22 cellular contexts compared by ENCODE assay signal in the genomic region with DNA sequence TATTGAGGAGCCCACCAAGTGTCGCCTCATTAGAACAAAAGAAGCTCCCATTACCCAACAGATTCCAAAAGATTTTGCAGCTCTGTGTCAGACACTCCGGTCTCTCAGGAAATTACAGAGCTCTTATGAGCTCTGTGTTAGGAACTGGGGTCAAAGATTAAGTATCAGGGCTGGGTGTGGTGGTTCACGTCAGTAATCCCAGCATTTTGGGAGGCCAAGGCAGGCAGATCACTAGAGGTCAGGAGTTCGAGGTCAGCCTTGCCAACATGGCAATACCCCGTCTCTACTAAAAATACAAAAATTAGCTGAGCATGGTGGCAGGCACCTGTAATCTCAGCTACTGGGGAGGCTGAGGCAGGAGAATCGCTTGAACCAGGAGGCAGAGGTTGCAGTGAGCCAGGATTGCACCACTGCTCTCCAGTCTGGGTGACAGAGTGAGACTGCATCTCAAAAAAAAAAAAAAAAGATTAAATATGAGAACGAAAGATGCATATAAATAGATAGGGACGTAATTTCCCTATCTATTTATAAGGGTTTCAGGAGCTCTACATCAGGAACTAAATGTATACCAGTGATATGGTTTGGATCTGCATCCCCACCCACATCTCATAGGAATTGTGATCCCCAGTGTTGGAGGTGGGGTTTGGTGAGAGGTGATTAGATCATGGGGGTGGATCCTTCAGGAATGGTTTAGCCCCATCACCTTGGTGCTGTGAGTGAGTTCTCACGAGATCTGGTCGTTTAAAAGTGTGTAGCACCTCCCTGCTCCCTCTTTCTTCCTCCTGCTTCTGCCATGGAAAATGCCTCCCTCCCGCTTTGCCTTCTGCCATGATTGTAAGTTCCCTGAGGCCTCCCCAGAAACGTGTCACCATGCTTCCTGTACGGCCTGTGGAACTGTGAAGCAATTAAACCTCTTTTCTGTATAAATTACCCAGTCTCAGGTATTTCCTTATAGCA.
DNase-seq lines count a peak whose midpoint lies in the region; TF ChIP-seq lines count a peak whose summit lies in the region.
"Had no signal": no experiment of that assay in that cellular context is flagged by ENCODE, and none has a peak within 500 bp of the region (broad histone marks: within the 10 kb centered on the region; RNA-seq: fewer than 3 reads in every experiment).

No MANE protein-coding gene starts in this region.

- no peak overlapping the region for H3K4me3 Mint-ChIP-seq in activated CD4-positive, alpha-beta T cell treated with anti-CD3 and anti-CD28 coated beads, Interleukin-2, amount 10 ng/mL, durations not matched to agents 7 days and 5 days
- H3K4me3 Mint-ChIP-seq in activated naive CD8-positive, alpha-beta T cell: no peak overlapping the region
- H3K4me3 Mint-ChIP-seq in nephron: no peak overlapping the region
- no peak overlapping the region for H3K4me3 Mint-ChIP-seq in chondrocyte (ENCODE audit: unreplicated experiment)
- H3K4me3 Mint-ChIP-seq: activated B cell treated with CpG ODN at 0.5 μM for 24 hours, memory B cell had no signal

- CTCF ChIA-PET in activated CD4-positive, alpha-beta T cell treated with anti-CD3 and anti-CD28 coated beads, Interleukin-2, amount 10 ng/mL, durations not matched to agents 7 days and 5 days (lab: Charles Lee): interaction anchor here (0.7 to 2.5 kb wide), 3 partner anchors 11 to 16 kb away, joined by 3 to 11 read pairs (median 8); no protein-coding TSS in a partner anchor
- CTCF ChIA-PET in HEK293 (lab: Yijun Ruan, JAX): interaction anchor here (0.6 to 0.9 kb wide), 3 partner anchors 13 to 35 kb away, joined by 3 read pairs; no protein-coding TSS in a partner anchor

- H3K27ac Mint-ChIP-seq in activated CD4-positive, alpha-beta T cell treated with anti-CD3 and anti-CD28 coated beads, Interleukin-2, amount 10 ng/mL, durations not matched to agents 7 days and 5 days: peak overlapping the region; percentile 65
- peak overlapping the region; percentile 89 for H3K27ac Mint-ChIP-seq in activated naive CD8-positive, alpha-beta T cell
- H3K27ac Mint-ChIP-seq in nephron (peak overlapping the region; percentile 58 to 74 (median 70)), chondrocyte (ENCODE audit: unreplicated experiment) (no peak overlapping the region)
- H3K27ac Mint-ChIP-seq: activated B cell treated with CpG ODN at 0.5 μM for 24 hours, memory B cell had no signal

- H3K4me3 ChIP-seq in HEK293 (ENCODE audit: low read depth, low read length): no peak overlapping the region
- H3K4me3 ChIP-seq: breast epithelium, spleen, tibial artery had no signal

- POLR2A ChIA-PET in activated CD4-positive, alpha-beta T cell treated with anti-CD3 and anti-CD28 coated beads, Interleukin-2, amount 10 ng/mL, durations not matched to agents 7 days and 5 days (lab: Charles Lee): interaction anchor here (0.6 kb wide), 1 partner anchor 50 kb away, joined by 7 read pairs; no protein-coding TSS in a partner anchor
- POLR2A ChIA-PET in HEK293 (lab: Yijun Ruan, JAX): interaction anchor here (0.7 kb wide), 1 partner anchor 1339 kb away, joined by 3 read pairs; no protein-coding TSS in a partner anchor

- no peaks in the 10 kb centered on the region for H3K4me1 ChIP-seq in HEK293 (ENCODE audit: control insufficient read depth, insufficient read depth, low read length)
- H3K4me1 ChIP-seq: breast epithelium, tibial artery had no signal

- DNase-seq in activated CD4-positive, alpha-beta T cell treated with anti-CD3 and anti-CD28 coated beads, Interleukin-2, amount 10 ng/mL, durations not matched to agents 7 days and 5 days: no peak
- no peak for DNase-seq in activated CD4-positive, alpha-beta T cell treated with anti-CD3 and anti-CD28 coated beads for 1 hour
- DNase-seq in NCI-H526 treated with DMSO at 0.1 percent for 48 hours (lab: John Stamatoyannopoulos, UW) (no peak), NOMO-1 treated with DMSO at 0.1 percent for 48 hours (lab: John Stamatoyannopoulos, UW; ENCODE audit: unreplicated experiment) (no peak), chondrocyte (ENCODE audit: low spot score) (no peak)
- DNase-seq: ACHN; activated B cell treated with CpG ODN at 0.5 μM for 24 hours; amniotic stem cell; C1 segment of cervical spinal cord; GF-D8; NCI-H1436 treated with DMSO at 0.1 percent for 48 hours; NCI-H510A; NK-92 treated with Interleukin-12 subunit alpha and Interleukin-12 subunit beta, amount 100 ng/mL, for 24 hours; spleen; stimulated activated CD4-positive, alpha-beta T cell treated with anti-CD3 and anti-CD28 coated beads, Interleukin-4, amount 100 ng/mL, for 1 hour; T1000; tibial artery had no signal

- TF ChIP-seq CTCF in HEK293 (tag by site-specific recombination; IDR thresholded peaks at IDR 0.05) (no peak), nephron (IDR thresholded peaks at IDR 0.05; ENCODE audit: unreplicated experiment in 3 of 3) (no peak), chondrocyte (IDR thresholded peaks at IDR 0.05) (no peak)

- peaks cover 64% of the 10 kb centered on the region for H3K4me1 Mint-ChIP-seq in activated CD4-positive, alpha-beta T cell treated with anti-CD3 and anti-CD28 coated beads, Interleukin-2, amount 10 ng/mL, durations not matched to agents 7 days and 5 days
- peaks cover 76% of the 10 kb centered on the region for H3K4me1 Mint-ChIP-seq in activated naive CD8-positive, alpha-beta T cell (ENCODE audit: low read depth)
- H3K4me1 Mint-ChIP-seq in nephron (peaks cover 17% of the 10 kb centered on the region), chondrocyte (ENCODE audit: low read depth) (peaks cover 8% of the 10 kb centered on the region)
- H3K4me1 Mint-ChIP-seq: activated B cell treated with CpG ODN at 0.5 μM for 24 hours, memory B cell had no signal

- no peaks in the 10 kb centered on the region for H3K9me3 ChIP-seq in HEK293 (ENCODE audit: control insufficient read depth, insufficient read depth, low read depth, low read length)
- H3K9me3 ChIP-seq: breast epithelium, spleen, tibial artery had no signal

- H3K36me3 ChIP-seq in HEK293 (ENCODE audit: control insufficient read depth in 2 of 2, insufficient read depth in 1 of 2, low read length in 2 of 2): no peaks in the 10 kb centered on the region
- H3K36me3 ChIP-seq: breast epithelium, spleen, tibial artery had no signal

- no peaks in the 10 kb centered on the region for H3K27me3 Mint-ChIP-seq in activated CD4-positive, alpha-beta T cell treated with anti-CD3 and anti-CD28 coated beads, Interleukin-2, amount 10 ng/mL, durations not matched to agents 7 days and 5 days
- no peaks in the 10 kb centered on the region for H3K27me3 Mint-ChIP-seq in activated naive CD8-positive, alpha-beta T cell
- peaks cover 5% of the 10 kb centered on the region for H3K27me3 Mint-ChIP-seq in nephron (ENCODE audit: low read depth)
- H3K27me3 Mint-ChIP-seq in chondrocyte (ENCODE audit: low read depth): no peaks in the 10 kb centered on the region
- H3K27me3 Mint-ChIP-seq: activated B cell treated with CpG ODN at 0.5 μM for 24 hours had no signal

- H3K27ac ChIP-seq in HEK293 (ENCODE audit: extremely low read depth, low read depth, low read length): no peak overlapping the region
- H3K27ac ChIP-seq: breast epithelium, spleen, tibial artery had no signal

- peaks cover 27% of the 10 kb centered on the region for H3K36me3 Mint-ChIP-seq in activated CD4-positive, alpha-beta T cell treated with anti-CD3 and anti-CD28 coated beads, Interleukin-2, amount 10 ng/mL, durations not matched to agents 7 days and 5 days (ENCODE audit: low read depth)
- H3K36me3 Mint-ChIP-seq in activated naive CD8-positive, alpha-beta T cell: peaks cover 7% of the 10 kb centered on the region
- H3K36me3 Mint-ChIP-seq in nephron (ENCODE audit: low read depth): no peaks in the 10 kb centered on the region
- H3K36me3 Mint-ChIP-seq in chondrocyte (ENCODE audit: low read depth): no peaks in the 10 kb centered on the region
- H3K36me3 Mint-ChIP-seq: memory B cell had no signal

- peaks cover 7% of the 10 kb centered on the region for H3K9me3 Mint-ChIP-seq in activated CD4-positive, alpha-beta T cell treated with anti-CD3 and anti-CD28 coated beads, Interleukin-2, amount 10 ng/mL, durations not matched to agents 7 days and 5 days
- no peaks in the 10 kb centered on the region for H3K9me3 Mint-ChIP-seq in activated naive CD8-positive, alpha-beta T cell (ENCODE audit: low read depth)
- H3K9me3 Mint-ChIP-seq in nephron: no peaks in the 10 kb centered on the region
- H3K9me3 Mint-ChIP-seq in chondrocyte (ENCODE audit: low read depth): no peaks in the 10 kb centered on the region
- H3K9me3 Mint-ChIP-seq: activated B cell treated with CpG ODN at 0.5 μM for 24 hours, memory B cell had no signal

TF ChIP-seq in HEK293, 187 proteins besides CTCF, POLR2A, EP300 and RAD21 (continues in another document):
- TF ChIP-seq HIC1 (tag by site-specific recombination; IDR thresholded peaks at IDR 0.05) (no peak), SP3 (tag by site-specific recombination; IDR thresholded peaks at IDR 0.05) (peak; percentile 42; the same call in 1 of the 2 replicates)
